Comparison of ENCODE assay signal across 8 cellular contexts in genomic region chr15:33700695-33701303, GRCh38.
DNase-seq lines count a peak whose midpoint lies in the region; ATAC-seq and TF ChIP-seq lines count a peak whose summit lies in the region.

No MANE protein-coding gene starts in this region.

- H3K9ac ChIP-seq in fibroblast of lung (ENCODE audit: insufficient read depth, low read length) (no peak overlapping the region), neural cell (ENCODE audit: low read length) (no peak overlapping the region)

- no peaks in the 10 kb centered on the region for H3K36me3 ChIP-seq in fibroblast of lung (ENCODE audit: control insufficient read depth, insufficient read depth, low read length)
- no peaks in the 10 kb centered on the region for H3K36me3 ChIP-seq in neural cell (ENCODE audit: insufficient read depth, low read length)

- no peak overlapping the region for H3K27ac ChIP-seq in fibroblast of lung (ENCODE audit: insufficient read depth, low read length)
- H3K27ac ChIP-seq in neural cell (ENCODE audit: low read length), result no peak overlapping the region

- peak; percentile 50 for ATAC-seq in HG03520 (IDR thresholded peaks at IDR 0.05; ENCODE audit: unreplicated experiment)

- H3K9me3 ChIP-seq in fibroblast of lung (ENCODE audit: control insufficient read depth, insufficient read depth, low read depth, low read length) (no peaks in the 10 kb centered on the region), neural cell (ENCODE audit: low read length) (no peaks in the 10 kb centered on the region)

- H3K4me1 ChIP-seq in fibroblast of lung (ENCODE audit: control insufficient read depth, extremely low read depth, insufficient read depth, low read length), result no peaks in the 10 kb centered on the region

- H3K27me3 ChIP-seq in fibroblast of lung (ENCODE audit: control insufficient read depth, insufficient read depth, low read length) (peaks cover 9% of the 10 kb centered on the region), neural cell (ENCODE audit: insufficient read depth, low read depth, low read length) (no peaks in the 10 kb centered on the region)

- H3K36me3 Mint-ChIP-seq in activated T-cell treated with anti-CD3 and anti-CD28 coated beads, Interleukin-2, amount 50 U/mL, for 24 hours (ENCODE audit: low read depth), result no peaks in the 10 kb centered on the region

- no peaks in the 10 kb centered on the region for H3K9me3 Mint-ChIP-seq in activated T-cell treated with anti-CD3 and anti-CD28 coated beads, Interleukin-2, amount 50 U/mL, for 24 hours

- H4K20me1 ChIP-seq in fibroblast of lung (ENCODE audit: control insufficient read depth, extremely low read depth, insufficient read depth, low read length), result no peaks in the 10 kb centered on the region
- no peaks in the 10 kb centered on the region for H4K20me1 ChIP-seq in neural cell (ENCODE audit: insufficient read depth)

- no peak overlapping the region for H3K4me3 Mint-ChIP-seq in activated T-cell treated with anti-CD3 and anti-CD28 coated beads, Interleukin-2, amount 50 U/mL, for 24 hours

- no peak overlapping the region for H3K27ac Mint-ChIP-seq in activated T-cell treated with anti-CD3 and anti-CD28 coated beads, Interleukin-2, amount 50 U/mL, for 24 hours

- H3K4me3 ChIP-seq in fibroblast of lung (replicated peaks in 1 of 4; ENCODE audit: control extremely low read depth in 1 of 4, insufficient read depth in 1 of 4, low read depth in 3 of 4, low read length in 4 of 4) (no peak overlapping the region), neural cell (ENCODE audit: low read length) (no peak overlapping the region)

- H3K79me2 ChIP-seq in fibroblast of lung (ENCODE audit: control insufficient read depth, insufficient read depth, low read length), result no peaks in the 10 kb centered on the region
- no peaks in the 10 kb centered on the region for H3K79me2 ChIP-seq in neural cell (replicated peaks; ENCODE audit: insufficient read depth, low read length)

- peaks cover 22% of the 10 kb centered on the region for H3K27me3 Mint-ChIP-seq in activated T-cell treated with anti-CD3 and anti-CD28 coated beads, Interleukin-2, amount 50 U/mL, for 24 hours

- TF ChIP-seq CTCF in fibroblast of lung (conservative IDR thresholded peaks at IDR 0.05 in 1 of 2, IDR thresholded peaks at IDR 0.05 in 1 of 2; ENCODE audit: low read depth in 1 of 2, low read length in 2 of 2) (peak; percentile 98 to 99), neural cell (IDR thresholded peaks at IDR 0.05; ENCODE audit: poor library complexity, severe bottlenecking) (peak; percentile 98)

- no peak overlapping the region for H2AFZ ChIP-seq in fibroblast of lung (ENCODE audit: low read length)
- no peak overlapping the region for H2AFZ ChIP-seq in neural cell (ENCODE audit: low read depth, low read length)

- no peaks in the 10 kb centered on the region for H3K9me2 ChIP-seq in neural cell (ENCODE audit: insufficient read depth, low read length)

- no peak for TF ChIP-seq EP300 in neural cell (conservative IDR thresholded peaks at IDR 0.05; ENCODE audit: poor library complexity, severe bottlenecking)

- no peaks in the 10 kb centered on the region for H3F3A ChIP-seq in neural cell (ENCODE audit: insufficient read depth, low read length, poor library complexity, severe bottlenecking)

- peak; percentile 98 for TF ChIP-seq RAD21 in neural cell (conservative IDR thresholded peaks at IDR 0.05)

- peaks cover 2% of the 10 kb centered on the region for H3K4me1 Mint-ChIP-seq in activated T-cell treated with anti-CD3 and anti-CD28 coated beads, Interleukin-2, amount 50 U/mL, for 24 hours (ENCODE audit: low read depth)

- H3K4me2 ChIP-seq in fibroblast of lung (ENCODE audit: extremely low read depth, insufficient read depth, low read length), result no peak overlapping the region
- no peak overlapping the region for H3K4me2 ChIP-seq in neural cell (ENCODE audit: low read length)

- peak; percentile 7 for DNase-seq in NK-92 treated with Interleukin-12 subunit alpha and Interleukin-12 subunit beta, amount 100 ng/mL, for 24 hours (lab: John Stamatoyannopoulos, UW)
- no peak for DNase-seq in NK-92 (lab: John Stamatoyannopoulos, UW; ENCODE audit: unreplicated experiment)
- peak; percentile 26 for DNase-seq in OCI-M2 (lab: John Stamatoyannopoulos, UW; ENCODE audit: unreplicated experiment)
- peak; percentile 78 for DNase-seq in activated T-cell treated with anti-CD3 and anti-CD28 coated beads, Interleukin-2, amount 50 U/mL, for 24 hours
- peak; percentile 62 to 83 for DNase-seq in fibroblast of lung (ENCODE audit: low read depth in 2 of 2)
- DNase-seq in stimulated activated naive CD4-positive, alpha-beta T cell treated with Interleukin-2 at 50 U/mL for 16 hours (lab: John Stamatoyannopoulos, UW), result peak; percentile 27

TF ChIP-seq in neural cell, 6 proteins besides CTCF, POLR2A, EP300 and RAD21:
- TF ChIP-seq SMC3 (conservative IDR thresholded peaks at IDR 0.05; ENCODE audit: poor library complexity) (peak; percentile 99), POLR2AphosphoS5 (IDR thresholded peaks at IDR 0.05) (no peak), EZH2 (IDR thresholded peaks at IDR 0.05; ENCODE audit: borderline replicate concordance, insufficient read depth, low read length, poor library complexity, severe bottlenecking) (no peak)
